In genomic region chr6:54107470-54107869, GRCh38 we compare ENCODE assay signal across 14 cellular contexts. TPM values are rescaled to one million over a fixed set of nuclear protein-coding genes. Genes with fewer than 3 reads are reported as not detected.
"Had no signal": no experiment of that assay in that cellular context is flagged by ENCODE, and none has a peak within 500 bp of the region (broad histone marks: within the 10 kb centered on the region; RNA-seq: fewer than 3 reads in every experiment).

No MANE protein-coding gene starts in this region.

- H3K4me1 ChIP-seq: lower lobe of right lung, pancreas had no signal

- H3K9me3 ChIP-seq: lower lobe of right lung, pancreas, tibial artery, vagina had no signal

- DNase-seq: activated CD4-positive, alpha-beta T cell treated with anti-CD3 and anti-CD28 coated beads, Interleukin-2, amount 50 U/mL, for 1 hour; kidney; lower lobe of right lung; midbrain; pancreas; small intestine; T-helper 2 cell; tibial artery had no signal

- H3K27me3 ChIP-seq: neural progenitor cell, pancreas, tibial artery, vagina had no signal

- H3K4me3 ChIP-seq: lower lobe of right lung, neural progenitor cell, pancreas, tibial artery, vagina had no signal

- H3K27ac ChIP-seq: lower lobe of right lung, neural progenitor cell, pancreas, tibial artery, vagina had no signal

- H3K36me3 ChIP-seq: lower lobe of right lung, neural progenitor cell, pancreas, tibial artery, vagina had no signal

- FAIRE-seq: frontal cortex, kidney, pancreas, small intestine, TTC549 had no signal

RNA-seq across cellular contexts. Expression of gene MLIP, which starts 3.8 kb away (rescaled TPM):
- total RNA-seq: activated T-helper 2 cell treated with anti-CD3 and anti-CD28 coated beads, Interferon-gamma antibody, Interleukin-2, Interleukin-4, amounts not matched to agents 10 μg/mL and 5 μg/mL and 100 μg/mL, durations not matched to agents 14 hours and 24 hours and 36 hours; chondrocyte; lower lobe of right lung; vagina had no signal
